ENCODE assay signal across 15 cellular contexts in the genomic region with DNA sequence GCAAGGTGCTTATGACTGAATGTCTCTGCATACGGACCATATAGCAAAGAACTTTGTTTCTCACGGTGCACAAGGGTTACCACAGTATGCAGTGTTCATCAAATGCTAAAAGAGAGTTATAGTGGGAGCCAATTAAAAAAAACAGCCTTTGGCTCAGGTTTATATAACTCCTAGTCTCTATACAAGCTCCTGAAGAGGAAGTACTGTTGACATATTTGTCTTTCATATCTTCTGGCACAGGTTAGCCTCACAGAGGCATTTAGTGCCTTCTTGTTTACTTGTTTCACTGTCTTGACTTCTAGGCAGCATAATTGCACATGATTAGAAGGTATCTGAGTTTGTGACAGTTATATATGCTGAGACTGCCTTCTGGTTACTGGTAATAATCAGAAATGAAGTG.
A peak's percentile ranks its signal among the peaks of the same experiment; 100 is the strongest.
DNase-seq lines count a peak whose midpoint lies in the region; ATAC-seq and TF ChIP-seq lines count a peak whose summit lies in the region.
"Had no signal": no experiment of that assay in that cellular context is flagged by ENCODE, and none has a peak within 500 bp of the region (broad histone marks: within the 10 kb centered on the region; RNA-seq: fewer than 3 reads in every experiment).

No MANE protein-coding gene starts in this region.

- DNase-seq in mucosa of descending colon (peak in 1 of 3 donors; percentile 3), NCI-H774 (lab: John Stamatoyannopoulos, UW) (no peak), NCI-H345 (lab: John Stamatoyannopoulos, UW) (no peak)
- no peak for DNase-seq in stimulated activated CD4-positive, alpha-beta T cell treated with anti-CD3 and anti-CD28 coated beads, Interleukin-15, amount 100 ng/mL, for 24 hours
- no peak for DNase-seq in activated T-cell treated with anti-CD3 and anti-CD28 coated beads, Interleukin-2, amount 50 U/mL, for 24 hours
- DNase-seq: BE2C; CD8-positive, alpha-beta T cell; COR-L47; H9; IMR-90; KBM-7 had no signal

- ATAC-seq in mucosa of descending colon = peak; percentile 90
- ATAC-seq: CD8-positive, alpha-beta T cell; GM23338 had no signal

- TF ChIP-seq CTCF in C4-2B (conservative IDR thresholded peaks at IDR 0.05) (no peak), VCaP (conservative IDR thresholded peaks at IDR 0.05) (no peak), mucosa of descending colon (IDR thresholded peaks at IDR 0.05) (no peak)

- no peaks in the 10 kb centered on the region for H3K36me3 Mint-ChIP-seq in activated T-cell treated with anti-CD3 and anti-CD28 coated beads, Interleukin-2, amount 50 U/mL, for 24 hours (ENCODE audit: low read depth)
- H3K36me3 Mint-ChIP-seq: CD14-positive monocyte; CD8-positive, alpha-beta T cell had no signal

- no peak overlapping the region for H3K4me3 ChIP-seq in mucosa of descending colon
- H3K4me3 ChIP-seq: GM23338 had no signal

- no peak overlapping the region for H3K4me3 Mint-ChIP-seq in activated T-cell treated with anti-CD3 and anti-CD28 coated beads, Interleukin-2, amount 50 U/mL, for 24 hours
- H3K4me3 Mint-ChIP-seq: CD14-positive monocyte; CD8-positive, alpha-beta T cell; GM23338; H9 had no signal

- H3K9me3 ChIP-seq in mucosa of descending colon = no peaks in the 10 kb centered on the region
- H3K9me3 ChIP-seq: BE2C had no signal

- intact Hi-C loops in mucosa of descending colon (cut with DNase I, micrococcal nuclease) = no loop called here

- H3K27ac ChIP-seq in C4-2B = peak overlapping the region; percentile 38; the same call in 1 of the 2 replicates
- H3K27ac ChIP-seq in VCaP = peak overlapping the region; percentile 78

- no peaks in the 10 kb centered on the region for H3K9me3 Mint-ChIP-seq in activated T-cell treated with anti-CD3 and anti-CD28 coated beads, Interleukin-2, amount 50 U/mL, for 24 hours
- H3K9me3 Mint-ChIP-seq: CD14-positive monocyte; CD8-positive, alpha-beta T cell; GM23338 had no signal

- no peaks in the 10 kb centered on the region for H3K36me3 ChIP-seq in mucosa of descending colon (ENCODE audit: low read depth)
- H3K36me3 ChIP-seq: BE2C had no signal

- H3K4me1 Mint-ChIP-seq in activated T-cell treated with anti-CD3 and anti-CD28 coated beads, Interleukin-2, amount 50 U/mL, for 24 hours (ENCODE audit: low read depth) = no peaks in the 10 kb centered on the region
- H3K4me1 Mint-ChIP-seq: CD14-positive monocyte, GM23338, H9 had no signal

- peaks cover 33% of the 10 kb centered on the region for H3K27me3 Mint-ChIP-seq in activated T-cell treated with anti-CD3 and anti-CD28 coated beads, Interleukin-2, amount 50 U/mL, for 24 hours

- H3K27ac Mint-ChIP-seq in activated T-cell treated with anti-CD3 and anti-CD28 coated beads, Interleukin-2, amount 50 U/mL, for 24 hours = no peak overlapping the region
- H3K27ac Mint-ChIP-seq: CD14-positive monocyte; CD8-positive, alpha-beta T cell; GM23338; H9 had no signal

- no peaks in the 10 kb centered on the region for H3K4me1 ChIP-seq in mucosa of descending colon (ENCODE audit: low read depth)
- H3K4me1 ChIP-seq: BE2C had no signal
